1 cellular context compared by ENCODE assay signal in the genomic region with DNA sequence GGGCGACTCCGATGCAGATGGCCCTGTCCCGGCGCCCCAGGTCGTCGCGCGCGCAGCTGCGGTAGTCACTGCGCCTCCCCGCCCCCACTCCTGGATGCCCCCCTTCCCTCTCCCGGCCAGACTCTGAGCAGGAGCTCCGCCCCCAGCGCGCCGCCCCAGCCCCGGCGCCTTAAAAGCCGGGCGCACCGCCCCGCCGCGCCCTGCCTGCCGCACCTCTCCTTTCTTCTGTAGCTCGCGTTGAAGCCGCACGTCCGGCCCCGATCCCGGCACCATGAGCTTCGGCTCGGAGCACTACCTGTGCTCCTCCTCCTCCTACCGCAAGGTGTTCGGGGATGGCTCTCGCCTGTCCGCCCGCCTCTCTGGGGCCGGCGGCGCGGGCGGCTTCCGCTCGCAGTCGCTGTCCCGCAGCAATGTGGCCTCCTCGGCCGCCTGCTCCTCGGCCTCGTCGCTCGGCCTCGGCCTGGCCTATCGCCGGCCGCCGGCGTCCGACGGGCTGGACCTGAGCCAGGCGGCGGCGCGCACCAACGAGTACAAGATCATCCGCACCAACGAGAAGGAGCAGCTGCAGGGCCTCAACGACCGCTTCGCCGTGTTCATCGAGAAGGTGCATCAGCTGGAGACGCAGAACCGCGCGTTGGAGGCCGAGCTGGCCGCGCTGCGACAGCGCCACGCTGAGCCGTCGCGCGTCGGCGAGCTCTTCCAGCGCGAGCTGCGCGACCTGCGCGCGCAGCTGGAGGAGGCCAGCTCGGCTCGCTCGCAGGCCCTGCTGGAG.
TF ChIP-seq lines count a peak whose summit lies in the region.

A gene (plus strand): TSS at position 198 of the 772 bp plus-strand sequence. CDS start 74 bp downstream, at position 272.

TF ChIP-seq in HEK293, 187 proteins besides CTCF, POLR2A, EP300 and RAD21 (continued from another document and continues in another):
- TF ChIP-seq, protein P1, sequence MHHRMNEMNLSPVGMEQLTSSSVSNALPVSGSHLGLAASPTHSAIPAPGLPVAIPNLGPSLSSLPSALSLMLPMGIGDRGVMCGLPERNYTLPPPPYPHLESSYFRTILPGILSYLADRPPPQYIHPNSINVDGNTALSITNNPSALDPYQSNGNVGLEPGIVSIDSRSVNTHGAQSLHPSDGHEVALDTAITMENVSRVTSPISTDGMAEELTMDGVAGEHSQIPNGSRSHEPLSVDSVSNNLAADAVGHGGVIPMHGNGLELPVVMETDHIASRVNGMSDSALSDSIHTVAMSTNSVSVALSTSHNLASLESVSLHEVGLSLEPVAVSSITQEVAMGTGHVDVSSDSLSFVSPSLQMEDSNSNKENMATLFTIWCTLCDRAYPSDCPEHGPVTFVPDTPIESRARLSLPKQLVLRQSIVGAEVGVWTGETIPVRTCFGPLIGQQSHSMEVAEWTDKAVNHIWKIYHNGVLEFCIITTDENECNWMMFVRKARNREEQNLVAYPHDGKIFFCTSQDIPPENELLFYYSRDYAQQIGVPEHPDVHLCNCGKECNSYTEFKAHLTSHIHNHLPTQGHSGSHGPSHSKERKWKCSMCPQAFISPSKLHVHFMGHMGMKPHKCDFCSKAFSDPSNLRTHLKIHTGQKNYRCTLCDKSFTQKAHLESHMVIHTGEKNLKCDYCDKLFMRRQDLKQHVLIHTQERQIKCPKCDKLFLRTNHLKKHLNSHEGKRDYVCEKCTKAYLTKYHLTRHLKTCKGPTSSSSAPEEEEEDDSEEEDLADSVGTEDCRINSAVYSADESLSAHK (tag by site-specific recombination; IDR thresholded peaks at IDR 0.05) = no peak
- TF ChIP-seq SALL2 (tag by site-specific recombination; IDR thresholded peaks at IDR 0.05; ENCODE audit: borderline replicate concordance) (no peak), ZNF416 (tag by site-specific recombination; IDR thresholded peaks at IDR 0.05) (no peak), ZNF585B (tag by site-specific recombination; IDR thresholded peaks at IDR 0.05) (no peak), ZNF140 (tag by site-specific recombination; IDR thresholded peaks at IDR 0.05) (no peak), ZNF521 (tag by site-specific recombination; IDR thresholded peaks at IDR 0.05) (no peak), HOXA7 (CRISPR knock-in tag; IDR thresholded peaks at IDR 0.05; ENCODE audit: borderline replicate concordance) (no peak), ZNF211 (tag by site-specific recombination; IDR thresholded peaks at IDR 0.05; ENCODE audit: low read depth) (no peak), ZNF155 (tag by site-specific recombination; IDR thresholded peaks at IDR 0.05) (no peak), ZNF660 (tag by site-specific recombination; IDR thresholded peaks at IDR 0.05) (peak; percentile 59), ZXDB (tag by site-specific recombination; IDR thresholded peaks at IDR 0.05) (no peak), SETDB1 (IDR thresholded peaks at IDR 0.05; ENCODE audit: insufficient read length, low read length) (no peak), ZNF571 (tag by site-specific recombination; IDR thresholded peaks at IDR 0.05) (no peak), ZNF791 (tag by site-specific recombination; IDR thresholded peaks at IDR 0.05) (no peak), ZNF560 (tag by site-specific recombination; IDR thresholded peaks at IDR 0.05; ENCODE audit: borderline replicate concordance) (no peak), MYNN (tag by site-specific recombination; IDR thresholded peaks at IDR 0.05; ENCODE audit: borderline replicate concordance) (no peak), ZNF248 (tag by site-specific recombination; IDR thresholded peaks at IDR 0.05) (no peak), ZNF747 (tag by site-specific recombination; IDR thresholded peaks at IDR 0.05) (no peak), MEIS1 (CRISPR knock-in tag; IDR thresholded peaks at IDR 0.05; ENCODE audit: borderline replicate concordance) (no peak), ZFHX2 (tag by site-specific recombination; conservative IDR thresholded peaks at IDR 0.05) (no peak; the same call in 1 of the 2 replicates), REPIN1 (tag by site-specific recombination; IDR thresholded peaks at IDR 0.05; ENCODE audit: low read depth) (no peak), ZNF623 (tag by site-specific recombination; IDR thresholded peaks at IDR 0.05) (no peak), ZSCAN23 (tag by site-specific recombination; IDR thresholded peaks at IDR 0.05) (no peak), WT1 (tag by site-specific recombination; IDR thresholded peaks at IDR 0.05) (no peak), ZNF707 (tag by site-specific recombination; IDR thresholded peaks at IDR 0.05) (no peak)
- TF ChIP-seq, protein P2, sequence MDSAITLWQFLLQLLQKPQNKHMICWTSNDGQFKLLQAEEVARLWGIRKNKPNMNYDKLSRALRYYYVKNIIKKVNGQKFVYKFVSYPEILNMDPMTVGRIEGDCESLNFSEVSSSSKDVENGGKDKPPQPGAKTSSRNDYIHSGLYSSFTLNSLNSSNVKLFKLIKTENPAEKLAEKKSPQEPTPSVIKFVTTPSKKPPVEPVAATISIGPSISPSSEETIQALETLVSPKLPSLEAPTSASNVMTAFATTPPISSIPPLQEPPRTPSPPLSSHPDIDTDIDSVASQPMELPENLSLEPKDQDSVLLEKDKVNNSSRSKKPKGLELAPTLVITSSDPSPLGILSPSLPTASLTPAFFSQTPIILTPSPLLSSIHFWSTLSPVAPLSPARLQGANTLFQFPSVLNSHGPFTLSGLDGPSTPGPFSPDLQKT (IDR thresholded peaks at IDR 0.05; ENCODE audit: borderline replicate concordance, low read depth, low read length) = no peak
- TF ChIP-seq, protein P3, sequence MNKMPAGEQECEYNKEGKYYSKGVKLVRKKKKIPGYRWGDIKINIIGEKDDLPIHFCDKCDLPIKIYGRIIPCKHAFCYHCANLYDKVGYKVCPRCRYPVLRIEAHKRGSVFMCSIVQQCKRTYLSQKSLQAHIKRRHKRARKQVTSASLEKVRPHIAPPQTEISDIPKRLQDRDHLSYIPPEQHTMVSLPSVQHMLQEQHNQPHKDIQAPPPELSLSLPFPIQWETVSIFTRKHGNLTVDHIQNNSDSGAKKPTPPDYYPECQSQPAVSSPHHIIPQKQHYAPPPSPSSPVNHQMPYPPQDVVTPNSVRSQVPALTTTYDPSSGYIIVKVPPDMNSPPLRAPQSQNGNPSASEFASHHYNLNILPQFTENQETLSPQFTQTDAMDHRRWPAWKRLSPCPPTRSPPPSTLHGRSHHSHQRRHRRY (tag by site-specific recombination; IDR thresholded peaks at IDR 0.05) = no peak
- TF ChIP-seq, protein P4, sequence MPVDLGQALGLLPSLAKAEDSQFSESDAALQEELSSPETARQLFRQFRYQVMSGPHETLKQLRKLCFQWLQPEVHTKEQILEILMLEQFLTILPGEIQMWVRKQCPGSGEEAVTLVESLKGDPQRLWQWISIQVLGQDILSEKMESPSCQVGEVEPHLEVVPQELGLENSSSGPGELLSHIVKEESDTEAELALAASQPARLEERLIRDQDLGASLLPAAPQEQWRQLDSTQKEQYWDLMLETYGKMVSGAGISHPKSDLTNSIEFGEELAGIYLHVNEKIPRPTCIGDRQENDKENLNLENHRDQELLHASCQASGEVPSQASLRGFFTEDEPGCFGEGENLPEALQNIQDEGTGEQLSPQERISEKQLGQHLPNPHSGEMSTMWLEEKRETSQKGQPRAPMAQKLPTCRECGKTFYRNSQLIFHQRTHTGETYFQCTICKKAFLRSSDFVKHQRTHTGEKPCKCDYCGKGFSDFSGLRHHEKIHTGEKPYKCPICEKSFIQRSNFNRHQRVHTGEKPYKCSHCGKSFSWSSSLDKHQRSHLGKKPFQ (tag by site-specific recombination; IDR thresholded peaks at IDR 0.05) = no peak
- TF ChIP-seq, protein P5, sequence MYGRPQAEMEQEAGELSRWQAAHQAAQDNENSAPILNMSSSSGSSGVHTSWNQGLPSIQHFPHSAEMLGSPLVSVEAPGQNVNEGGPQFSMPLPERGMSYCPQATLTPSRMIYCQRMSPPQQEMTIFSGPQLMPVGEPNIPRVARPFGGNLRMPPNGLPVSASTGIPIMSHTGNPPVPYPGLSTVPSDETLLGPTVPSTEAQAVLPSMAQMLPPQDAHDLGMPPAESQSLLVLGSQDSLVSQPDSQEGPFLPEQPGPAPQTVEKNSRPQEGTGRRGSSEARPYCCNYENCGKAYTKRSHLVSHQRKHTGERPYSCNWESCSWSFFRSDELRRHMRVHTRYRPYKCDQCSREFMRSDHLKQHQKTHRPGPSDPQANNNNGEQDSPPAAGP (tag by site-specific recombination; IDR thresholded peaks at IDR 0.05) = no peak
- TF ChIP-seq, protein P6, sequence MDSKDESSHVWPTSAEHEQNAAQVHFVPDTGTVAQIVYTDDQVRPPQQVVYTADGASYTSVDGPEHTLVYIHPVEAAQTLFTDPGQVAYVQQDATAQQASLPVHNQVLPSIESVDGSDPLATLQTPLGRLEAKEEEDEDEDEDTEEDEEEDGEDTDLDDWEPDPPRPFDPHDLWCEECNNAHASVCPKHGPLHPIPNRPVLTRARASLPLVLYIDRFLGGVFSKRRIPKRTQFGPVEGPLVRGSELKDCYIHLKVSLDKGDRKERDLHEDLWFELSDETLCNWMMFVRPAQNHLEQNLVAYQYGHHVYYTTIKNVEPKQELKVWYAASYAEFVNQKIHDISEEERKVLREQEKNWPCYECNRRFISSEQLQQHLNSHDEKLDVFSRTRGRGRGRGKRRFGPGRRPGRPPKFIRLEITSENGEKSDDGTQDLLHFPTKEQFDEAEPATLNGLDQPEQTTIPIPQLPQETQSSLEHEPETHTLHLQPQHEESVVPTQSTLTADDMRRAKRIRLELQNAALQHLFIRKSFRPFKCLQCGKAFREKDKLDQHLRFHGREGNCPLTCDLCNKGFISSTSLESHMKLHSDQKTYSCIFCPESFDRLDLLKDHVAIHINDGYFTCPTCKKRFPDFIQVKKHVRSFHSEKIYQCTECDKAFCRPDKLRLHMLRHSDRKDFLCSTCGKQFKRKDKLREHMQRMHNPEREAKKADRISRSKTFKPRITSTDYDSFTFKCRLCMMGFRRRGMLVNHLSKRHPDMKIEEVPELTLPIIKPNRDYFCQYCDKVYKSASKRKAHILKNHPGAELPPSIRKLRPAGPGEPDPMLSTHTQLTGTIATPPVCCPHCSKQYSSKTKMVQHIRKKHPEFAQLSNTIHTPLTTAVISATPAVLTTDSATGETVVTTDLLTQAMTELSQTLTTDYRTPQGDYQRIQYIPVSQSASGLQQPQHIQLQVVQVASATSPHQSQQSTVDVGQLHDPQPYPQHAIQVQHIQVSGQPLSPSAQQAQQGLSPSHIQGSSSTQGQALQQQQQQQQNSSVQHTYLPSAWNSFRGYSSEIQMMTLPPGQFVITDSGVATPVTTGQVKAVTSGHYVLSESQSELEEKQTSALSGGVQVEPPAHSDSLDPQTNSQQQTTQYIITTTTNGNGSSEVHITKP (tag by site-specific recombination; IDR thresholded peaks at IDR 0.05) = no peak
- TF ChIP-seq, protein P7, sequence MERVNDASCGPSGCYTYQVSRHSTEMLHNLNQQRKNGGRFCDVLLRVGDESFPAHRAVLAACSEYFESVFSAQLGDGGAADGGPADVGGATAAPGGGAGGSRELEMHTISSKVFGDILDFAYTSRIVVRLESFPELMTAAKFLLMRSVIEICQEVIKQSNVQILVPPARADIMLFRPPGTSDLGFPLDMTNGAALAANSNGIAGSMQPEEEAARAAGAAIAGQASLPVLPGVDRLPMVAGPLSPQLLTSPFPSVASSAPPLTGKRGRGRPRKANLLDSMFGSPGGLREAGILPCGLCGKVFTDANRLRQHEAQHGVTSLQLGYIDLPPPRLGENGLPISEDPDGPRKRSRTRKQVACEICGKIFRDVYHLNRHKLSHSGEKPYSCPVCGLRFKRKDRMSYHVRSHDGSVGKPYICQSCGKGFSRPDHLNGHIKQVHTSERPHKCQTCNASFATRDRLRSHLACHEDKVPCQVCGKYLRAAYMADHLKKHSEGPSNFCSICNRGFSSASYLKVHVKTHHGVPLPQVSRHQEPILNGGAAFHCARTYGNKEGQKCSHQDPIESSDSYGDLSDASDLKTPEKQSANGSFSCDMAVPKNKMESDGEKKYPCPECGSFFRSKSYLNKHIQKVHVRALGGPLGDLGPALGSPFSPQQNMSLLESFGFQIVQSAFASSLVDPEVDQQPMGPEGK (tag by site-specific recombination; IDR thresholded peaks at IDR 0.05) = peak; percentile 28; the same call in 1 of the 2 replicates
- TF ChIP-seq, protein P8, sequence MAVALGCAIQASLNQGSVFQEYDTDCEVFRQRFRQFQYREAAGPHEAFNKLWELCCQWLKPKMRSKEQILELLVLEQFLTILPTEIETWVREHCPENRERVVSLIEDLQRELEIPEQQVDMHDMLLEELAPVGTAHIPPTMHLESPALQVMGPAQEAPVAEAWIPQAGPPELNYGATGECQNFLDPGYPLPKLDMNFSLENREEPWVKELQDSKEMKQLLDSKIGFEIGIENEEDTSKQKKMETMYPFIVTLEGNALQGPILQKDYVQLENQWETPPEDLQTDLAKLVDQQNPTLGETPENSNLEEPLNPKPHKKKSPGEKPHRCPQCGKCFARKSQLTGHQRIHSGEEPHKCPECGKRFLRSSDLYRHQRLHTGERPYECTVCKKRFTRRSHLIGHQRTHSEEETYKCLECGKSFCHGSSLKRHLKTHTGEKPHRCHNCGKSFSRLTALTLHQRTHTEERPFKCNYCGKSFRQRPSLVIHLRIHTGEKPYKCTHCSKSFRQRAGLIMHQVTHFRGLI (tag by site-specific recombination; IDR thresholded peaks at IDR 0.05) = peak; percentile 50
- TF ChIP-seq, protein P9, sequence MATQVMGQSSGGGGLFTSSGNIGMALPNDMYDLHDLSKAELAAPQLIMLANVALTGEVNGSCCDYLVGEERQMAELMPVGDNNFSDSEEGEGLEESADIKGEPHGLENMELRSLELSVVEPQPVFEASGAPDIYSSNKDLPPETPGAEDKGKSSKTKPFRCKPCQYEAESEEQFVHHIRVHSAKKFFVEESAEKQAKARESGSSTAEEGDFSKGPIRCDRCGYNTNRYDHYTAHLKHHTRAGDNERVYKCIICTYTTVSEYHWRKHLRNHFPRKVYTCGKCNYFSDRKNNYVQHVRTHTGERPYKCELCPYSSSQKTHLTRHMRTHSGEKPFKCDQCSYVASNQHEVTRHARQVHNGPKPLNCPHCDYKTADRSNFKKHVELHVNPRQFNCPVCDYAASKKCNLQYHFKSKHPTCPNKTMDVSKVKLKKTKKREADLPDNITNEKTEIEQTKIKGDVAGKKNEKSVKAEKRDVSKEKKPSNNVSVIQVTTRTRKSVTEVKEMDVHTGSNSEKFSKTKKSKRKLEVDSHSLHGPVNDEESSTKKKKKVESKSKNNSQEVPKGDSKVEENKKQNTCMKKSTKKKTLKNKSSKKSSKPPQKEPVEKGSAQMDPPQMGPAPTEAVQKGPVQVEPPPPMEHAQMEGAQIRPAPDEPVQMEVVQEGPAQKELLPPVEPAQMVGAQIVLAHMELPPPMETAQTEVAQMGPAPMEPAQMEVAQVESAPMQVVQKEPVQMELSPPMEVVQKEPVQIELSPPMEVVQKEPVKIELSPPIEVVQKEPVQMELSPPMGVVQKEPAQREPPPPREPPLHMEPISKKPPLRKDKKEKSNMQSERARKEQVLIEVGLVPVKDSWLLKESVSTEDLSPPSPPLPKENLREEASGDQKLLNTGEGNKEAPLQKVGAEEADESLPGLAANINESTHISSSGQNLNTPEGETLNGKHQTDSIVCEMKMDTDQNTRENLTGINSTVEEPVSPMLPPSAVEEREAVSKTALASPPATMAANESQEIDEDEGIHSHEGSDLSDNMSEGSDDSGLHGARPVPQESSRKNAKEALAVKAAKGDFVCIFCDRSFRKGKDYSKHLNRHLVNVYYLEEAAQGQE (tag by site-specific recombination; IDR thresholded peaks at IDR 0.05) = peak; percentile 77
- TF ChIP-seq, protein P10, sequence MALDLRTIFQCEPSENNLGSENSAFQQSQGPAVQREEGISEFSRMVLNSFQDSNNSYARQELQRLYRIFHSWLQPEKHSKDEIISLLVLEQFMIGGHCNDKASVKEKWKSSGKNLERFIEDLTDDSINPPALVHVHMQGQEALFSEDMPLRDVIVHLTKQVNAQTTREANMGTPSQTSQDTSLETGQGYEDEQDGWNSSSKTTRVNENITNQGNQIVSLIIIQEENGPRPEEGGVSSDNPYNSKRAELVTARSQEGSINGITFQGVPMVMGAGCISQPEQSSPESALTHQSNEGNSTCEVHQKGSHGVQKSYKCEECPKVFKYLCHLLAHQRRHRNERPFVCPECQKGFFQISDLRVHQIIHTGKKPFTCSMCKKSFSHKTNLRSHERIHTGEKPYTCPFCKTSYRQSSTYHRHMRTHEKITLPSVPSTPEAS (tag by site-specific recombination; IDR thresholded peaks at IDR 0.05) = no peak
